Comparison of ENCODE assay signal across 15 cellular contexts in genomic region chr14:37179896-37180502, GRCh38.
"Had no signal": no experiment of that assay in that cellular context is flagged by ENCODE, and none has a peak within 500 bp of the region (broad histone marks: within the 10 kb centered on the region; RNA-seq: fewer than 3 reads in every experiment).

No MANE protein-coding gene starts in this region.

- DNase-seq: activated naive CD4-positive, alpha-beta T cell treated with anti-CD3 and anti-CD28 coated beads, Interleukin-2, amount 50 U/mL, for 16 hours; activated T-cell treated with anti-CD3 and anti-CD28 coated beads, Interleukin-2, amount 50 U/mL, for 1 hour; adrenal gland; dermis blood vessel endothelial cell; erythroblast; head of caudate nucleus; islet precursor cell; left lung; mesendoderm; stimulated activated CD4-positive, alpha-beta T cell treated with anti-CD3 and anti-CD28 coated beads, Interleukin-4, amount 100 ng/mL, for 1 hour; stimulated activated CD8-positive, alpha-beta memory T cell treated with anti-CD3 and anti-CD28 coated beads, Interleukin-4, amount 100 ng/mL, for 48 hours; stimulated activated naive CD8-positive, alpha-beta T cell treated with anti-CD3 and anti-CD28 coated beads, Interleukin-15, Interleukin-2, amounts not matched to agents 100 U/mL and 50 U/mL, for 24 hours; upper lobe of left lung had no signal

- H3K9me3 ChIP-seq: adrenal gland, left lung, suprapubic skin, upper lobe of left lung had no signal

- ATAC-seq: activated CD4-positive, CD25-positive, alpha-beta regulatory T cell treated with anti-CD3 and anti-CD28 coated beads, Interleukin-2, amount 50 U/mL, for 24 hours; left lung; stimulated activated naive CD8-positive, alpha-beta T cell treated with anti-CD3 and anti-CD28 coated beads, Interleukin-15, Interleukin-2, amounts not matched to agents 100 U/mL and 50 U/mL, for 24 hours had no signal

- H3K4me3 ChIP-seq: adrenal gland, left lung, suprapubic skin, upper lobe of left lung had no signal

- H3K4me1 ChIP-seq: adrenal gland, left lung, suprapubic skin, upper lobe of left lung had no signal

- H3K27ac ChIP-seq: adrenal gland, left lung, suprapubic skin, upper lobe of left lung had no signal

- H3K27me3 ChIP-seq: adrenal gland, left lung, suprapubic skin, upper lobe of left lung had no signal

- H3K36me3 ChIP-seq: adrenal gland, left lung, suprapubic skin, upper lobe of left lung had no signal
